ENCODE assay signal across 10 cellular contexts in the genomic region with DNA sequence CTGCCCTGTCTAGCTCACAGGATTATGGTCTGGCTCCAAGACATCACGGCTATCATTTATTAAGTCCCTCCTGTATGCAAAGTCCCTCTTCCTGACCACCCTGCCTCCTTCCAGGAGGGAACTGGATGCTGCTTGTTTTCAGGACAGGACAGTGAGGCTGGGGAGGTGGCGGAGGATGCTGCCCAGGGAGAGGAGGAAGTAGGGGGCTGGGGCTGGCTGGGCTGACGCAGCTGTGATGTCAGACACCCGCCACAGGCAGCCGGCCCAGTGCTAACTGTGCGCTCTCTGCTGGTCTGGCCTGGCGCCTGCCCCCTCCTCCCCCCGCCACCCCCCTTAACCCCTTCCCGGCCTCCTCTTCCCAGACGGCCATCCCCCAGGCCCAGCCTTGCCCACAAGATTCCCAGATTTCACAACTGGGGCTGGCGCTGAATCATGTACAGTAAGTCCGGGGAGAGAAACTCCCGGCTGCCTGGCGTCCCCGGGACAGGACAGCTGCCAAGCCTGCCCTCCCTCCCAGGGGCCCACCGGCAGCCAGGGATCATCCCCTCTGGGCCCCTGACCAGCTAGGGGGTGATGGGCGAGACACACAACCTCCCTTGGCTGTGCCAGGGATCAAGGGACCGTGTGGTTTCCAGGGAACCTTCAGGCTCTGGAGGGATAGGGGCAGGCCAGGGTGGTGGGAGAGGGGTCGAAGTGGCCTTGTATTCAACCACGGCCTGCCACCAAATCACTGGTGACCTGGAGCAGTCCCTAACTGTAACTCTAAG.
DNase-seq lines count a peak whose midpoint lies in the region; ATAC-seq and TF ChIP-seq lines count a peak whose summit lies in the region.
"Had no signal": no experiment of that assay in that cellular context is flagged by ENCODE, and none has a peak within 500 bp of the region (broad histone marks: within the 10 kb centered on the region; RNA-seq: fewer than 3 reads in every experiment).

No MANE protein-coding gene starts in this region.

- H3K9me3 ChIP-seq in colonic mucosa (no peaks in the 10 kb centered on the region), left lung (no peaks in the 10 kb centered on the region), subcutaneous abdominal adipose tissue (ENCODE audit: control insufficient read depth in 5 of 5, low read length in 5 of 5) (no peaks in the 10 kb centered on the region)

- H3K36me3 ChIP-seq in colonic mucosa, result no peaks in the 10 kb centered on the region
- H3K36me3 ChIP-seq in left lung, result no peaks in the 10 kb centered on the region
- H3K36me3 ChIP-seq in subcutaneous abdominal adipose tissue (ENCODE audit: control insufficient read depth in 5 of 5, insufficient read depth in 5 of 5, low read length in 5 of 5), result no peaks in the 10 kb centered on the region

- intact Hi-C loops in colonic mucosa (cut with DNase I), result no loop called here
- intact Hi-C loops in left lung (cut with DNase I), result no loop called here

- ATAC-seq in left lung, result peak; percentile 69
- no peak for ATAC-seq in GM21576 (IDR thresholded peaks at IDR 0.05; ENCODE audit: unreplicated experiment)
- ATAC-seq: GM12878 had no signal

- peak overlapping the region; percentile 77 for H3K27ac ChIP-seq in colonic mucosa
- peak overlapping the region; percentile 86 to 87 for H3K27ac ChIP-seq in left lung
- H3K27ac ChIP-seq in subcutaneous abdominal adipose tissue (ENCODE audit: low read depth, low read length), result peak overlapping the region; percentile 84

- H3K4me3 ChIP-seq in colonic mucosa, result no peak overlapping the region
- H3K4me3 ChIP-seq in left lung, result peak overlapping the region in 1 of 2 donors; percentile 13
- H3K4me3 ChIP-seq in subcutaneous abdominal adipose tissue (ENCODE audit: low read depth in 1 of 5, low read length in 5 of 5), result peak overlapping the region in 3 of 5 donors; percentile 10 to 41 (median 22)
- H3K4me3 ChIP-seq: GM12878 had no signal

- TF ChIP-seq CTCF in colonic mucosa (IDR thresholded peaks at IDR 0.05), result no peak
- TF ChIP-seq CTCF in left lung (IDR thresholded peaks at IDR 0.05), result peak in 1 of 2 donors; percentile 27

- H3K27me3 ChIP-seq in colonic mucosa, result no peaks in the 10 kb centered on the region
- H3K27me3 ChIP-seq in left lung, result no peaks in the 10 kb centered on the region
- H3K27me3 ChIP-seq in subcutaneous abdominal adipose tissue (ENCODE audit: control insufficient read depth in 5 of 5, insufficient read depth in 4 of 5, low read length in 5 of 5), result no peaks in the 10 kb centered on the region

- H3K9ac ChIP-seq in colonic mucosa (ENCODE audit: low read depth in 2 of 2, low read length in 2 of 2) (peak overlapping the region; percentile 28 to 55), subcutaneous abdominal adipose tissue (ENCODE audit: low read length in 5 of 5) (peak overlapping the region in 4 of 5 donors; percentile 33 to 50 (median 40))

- DNase-seq in AG20443 (ENCODE audit: low spot score) (peak; percentile 93), NCI-H69 (lab: John Stamatoyannopoulos, UW) (peak; percentile 8), colonic mucosa (peak; percentile 68), left lung (peak; percentile 94 to 97), NCI-H1105 (lab: John Stamatoyannopoulos, UW) (no peak), NCI-H526 treated with DMSO at 0.1 percent for 48 hours (lab: John Stamatoyannopoulos, UW) (no peak)
- DNase-seq: activated naive CD8-positive, alpha-beta T cell treated with anti-CD3 and anti-CD28 coated beads, Interleukin-2, amount 10 ng/mL, durations not matched to agents 7 days and 5 days had no signal

- peaks cover 13% of the 10 kb centered on the region for H3K4me1 ChIP-seq in colonic mucosa
- peaks cover 59 to 95% of the 10 kb centered on the region in 2 donors for H3K4me1 ChIP-seq in left lung
- peaks cover 29 to 78% (median 61%) of the 10 kb centered on the region in 5 donors for H3K4me1 ChIP-seq in subcutaneous abdominal adipose tissue (ENCODE audit: control insufficient read depth in 5 of 5, insufficient read depth in 5 of 5, low read length in 5 of 5)

Comparison
In these comparisons a context has a peak if more than half of its experiments do, and no peak if none do; other contexts are left out.
1. DNase-seq: peak in AG20443 (single experiment), NCI-H69 (single experiment), colonic mucosa (single experiment) and left lung (2 of 2); none in NCI-H1105 (single experiment) and NCI-H526 treated with DMSO at 0.1 percent for 48 hours (single experiment).
2. Peak in every context shown above with its lines, with median percentiles within 50 percentile points of each other: H3K27ac ChIP-seq.